ENCODE assay signal across 9 cellular contexts in the genomic region with DNA sequence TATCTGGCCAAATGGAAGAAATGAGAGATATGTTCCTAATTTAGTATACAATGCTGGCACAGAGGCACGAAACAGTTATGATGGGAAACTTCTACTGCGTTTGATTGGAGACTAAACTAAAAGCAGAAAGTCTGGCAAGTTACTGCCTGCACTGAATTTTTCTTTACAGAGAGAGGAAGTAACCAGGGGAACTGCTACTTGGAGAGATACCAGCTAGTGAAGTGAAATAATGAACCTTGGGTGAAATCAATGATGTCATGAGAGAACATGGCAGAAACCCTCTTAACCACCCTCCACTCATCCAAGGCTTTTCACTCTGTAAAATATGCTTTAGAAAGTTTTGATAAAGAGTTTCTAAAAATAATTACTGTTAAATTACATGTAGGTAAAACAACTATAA. TPM values are rescaled to one million over a fixed set of nuclear protein-coding genes. Genes with fewer than 3 reads are reported as not detected.
A peak's percentile ranks its signal among the peaks of the same experiment; 100 is the strongest.
DNase-seq lines count a peak whose midpoint lies in the region; ATAC-seq and TF ChIP-seq lines count a peak whose summit lies in the region.
"Had no signal": no experiment of that assay in that cellular context is flagged by ENCODE, and none has a peak within 500 bp of the region (broad histone marks: within the 10 kb centered on the region; RNA-seq: fewer than 3 reads in every experiment).

No MANE protein-coding gene starts in this region.

- H3K4me1 ChIP-seq in tibial nerve: peaks cover 0 to 31% (median 8%) of the 10 kb centered on the region in 4 donors

- no peak overlapping the region for H3K4me3 ChIP-seq in tibial nerve

- H3K27me3 ChIP-seq in tibial nerve: no peaks in the 10 kb centered on the region

- no peak for TF ChIP-seq POLR2A in tibial nerve (IDR thresholded peaks at IDR 0.05)

- peaks cover 2% of the 10 kb centered on the region for H3K36me3 Mint-ChIP-seq in central memory CD8-positive, alpha-beta T cell (ENCODE audit: insufficient read depth)

- DNase-seq in DMS 273 (lab: John Stamatoyannopoulos, UW; ENCODE audit: unreplicated experiment) (peak; percentile 49), DMS 273 treated with DMSO at 0.1 percent for 48 hours (lab: John Stamatoyannopoulos, UW) (no peak), superior temporal gyrus (ENCODE audit: extremely low spot score) (peak; percentile 26), posterior cingulate gyrus (no peak), tibial nerve (ENCODE audit: low spot score in 2 of 2) (no peak)
- no peak for DNase-seq in central memory CD8-positive, alpha-beta T cell (ENCODE audit: low spot score in 2 of 2)

- H3K27ac Mint-ChIP-seq in central memory CD8-positive, alpha-beta T cell (ENCODE audit: low read depth): no peak overlapping the region

- no peaks in the 10 kb centered on the region for H3K36me3 ChIP-seq in tibial nerve

- no peak for TF ChIP-seq CTCF in tibial nerve (IDR thresholded peaks at IDR 0.05)

- peak overlapping the region in 1 of 4 donors; percentile 68 for H3K27ac ChIP-seq in tibial nerve
- H3K27ac ChIP-seq: 22Rv1 had no signal

- no peaks in the 10 kb centered on the region for H3K9me3 Mint-ChIP-seq in central memory CD8-positive, alpha-beta T cell

- peak; percentile 69 for ATAC-seq in HG03378 (IDR thresholded peaks at IDR 0.05; ENCODE audit: unreplicated experiment)
- peak; percentile 43 for ATAC-seq in central memory CD8-positive, alpha-beta T cell (replicated peaks; ENCODE audit: extremely low read depth, poor library complexity, severe bottlenecking)
- ATAC-seq in GM19455 (IDR thresholded peaks at IDR 0.05; ENCODE audit: unreplicated experiment): no peak

- H3K9me3 ChIP-seq in tibial nerve: no peaks in the 10 kb centered on the region

- WGBS in tibial nerve, 2 donors: 61 to 71% methylated on average over 2 of the region's 2 CpGs

- peaks cover 38% of the 10 kb centered on the region for H3K4me1 Mint-ChIP-seq in central memory CD8-positive, alpha-beta T cell

- H3K4me3 Mint-ChIP-seq in central memory CD8-positive, alpha-beta T cell: no peak overlapping the region

- intact Hi-C loops in posterior cingulate gyrus (cut with DNase I): no loop called here

- TF ChIP-seq EP300 in tibial nerve (IDR thresholded peaks at IDR 0.05): peak in 1 of 2 donors; percentile 33

- H3K27me3 Mint-ChIP-seq in central memory CD8-positive, alpha-beta T cell: no peaks in the 10 kb centered on the region

RNA-seq across cellular contexts. Expression of a gene that starts 29.3 kb away (rescaled TPM):
- total RNA-seq in tibial nerve: 10 to 100 TPM; 17.7 to 26.4 (median 22.1) TPM

Comparison
In these comparisons a context has a peak if more than half of its experiments do, and no peak if none do; other contexts are left out.
1. DNase-seq: peak in DMS 273 (single experiment) and superior temporal gyrus (single experiment); none in DMS 273 treated with DMSO at 0.1 percent for 48 hours (single experiment), central memory CD8-positive, alpha-beta T cell (0 of 2), posterior cingulate gyrus (0 of 10) and tibial nerve (0 of 2).